ENCODE assay signal across 39 cellular contexts in genomic region chr1:90826834-90827233, GRCh38.
"Had no signal": no experiment of that assay in that cellular context is flagged by ENCODE, and none has a peak within 500 bp of the region (broad histone marks: within the 10 kb centered on the region; RNA-seq: fewer than 3 reads in every experiment).

No MANE protein-coding gene starts in this region.

- H3K4me1 ChIP-seq: adrenal gland, body of pancreas, gastrocnemius medialis, heart left ventricle had no signal

- H3K36me3 ChIP-seq: adrenal gland, gastrocnemius medialis, heart left ventricle had no signal

- H3K27ac Mint-ChIP-seq: activated CD4-positive, alpha-beta memory T cell treated with anti-CD3 and anti-CD28 coated beads for 36 hours; activated CD4-positive, alpha-beta T cell treated with anti-CD3 and anti-CD28 coated beads for 36 hours; activated CD4-positive, alpha-beta T cell treated with anti-CD3 and anti-CD28 coated beads, Interleukin-2, amount 10 ng/mL, durations not matched to agents 24 days and 14 days; activated CD8-positive, alpha-beta memory T cell treated with anti-CD3 and anti-CD28 coated beads, Interleukin-2, amount 10 ng/mL, durations not matched to agents 7 days and 5 days; activated CD8-positive, alpha-beta T cell treated with anti-CD3 and anti-CD28 coated beads, Interleukin-2, amount 10 ng/mL, durations not matched to agents 7 days and 5 days; activated naive CD4-positive, alpha-beta T cell treated with anti-CD3 and anti-CD28 coated beads for 36 hours; activated naive CD4-positive, alpha-beta T cell treated with anti-CD3 and anti-CD28 coated beads, Interleukin-2, amount 50 U/mL, for 24 hours; activated naive CD8-positive, alpha-beta T cell treated with anti-CD3 and anti-CD28 coated beads for 36 hours; activated naive CD8-positive, alpha-beta T cell treated with anti-CD3 and anti-CD28 coated beads, Interleukin-2, amount 50 U/mL, for 24 hours; activated T-helper 1 cell treated with anti-CD3 and anti-CD28 coated beads, Interleukin-12 subunit alpha, Interleukin-12 subunit beta, Interleukin-2, Interleukin-4 antibody, amounts not matched to agents 30 ng/mL and 10 ng/mL and 1 ng/mL, durations not matched to agents 14 hours and 24 hours and 36 hours; activated T-helper 2 cell treated with anti-CD3 and anti-CD28 coated beads, Interferon-gamma antibody, Interleukin-2, Interleukin-4, amounts not matched to agents 10 μg/mL and 5 μg/mL and 100 μg/mL, durations not matched to agents 14 hours and 24 hours and 36 hours; effector memory CD8-positive, alpha-beta T cell; T-helper 17 cell; T-helper 2 cell treated with Interferon-gamma antibody and Interleukin-4, amounts not matched to agents 5 μg/mL and 100 μg/mL, for 36 hours had no signal

- H3K4me3 Mint-ChIP-seq: activated CD4-positive, alpha-beta memory T cell treated with anti-CD3 and anti-CD28 coated beads for 36 hours; activated CD4-positive, alpha-beta T cell treated with anti-CD3 and anti-CD28 coated beads for 36 hours; activated CD4-positive, alpha-beta T cell treated with anti-CD3 and anti-CD28 coated beads, Interleukin-2, amount 10 ng/mL, durations not matched to agents 24 days and 14 days; activated CD8-positive, alpha-beta memory T cell treated with anti-CD3 and anti-CD28 coated beads, Interleukin-2, amount 10 ng/mL, durations not matched to agents 7 days and 5 days; activated CD8-positive, alpha-beta T cell treated with anti-CD3 and anti-CD28 coated beads, Interleukin-2, amount 10 ng/mL, durations not matched to agents 7 days and 5 days; activated naive CD4-positive, alpha-beta T cell treated with anti-CD3 and anti-CD28 coated beads for 36 hours; activated naive CD4-positive, alpha-beta T cell treated with anti-CD3 and anti-CD28 coated beads, Interleukin-2, amount 50 U/mL, for 24 hours; activated naive CD8-positive, alpha-beta T cell treated with anti-CD3 and anti-CD28 coated beads for 36 hours; activated naive CD8-positive, alpha-beta T cell treated with anti-CD3 and anti-CD28 coated beads, Interleukin-2, amount 50 U/mL, for 24 hours; activated T-helper 1 cell treated with anti-CD3 and anti-CD28 coated beads, Interleukin-12 subunit alpha, Interleukin-12 subunit beta, Interleukin-2, Interleukin-4 antibody, amounts not matched to agents 30 ng/mL and 10 ng/mL and 1 ng/mL, durations not matched to agents 14 hours and 24 hours and 36 hours; effector memory CD8-positive, alpha-beta T cell; T-helper 17 cell; T-helper 2 cell treated with Interferon-gamma antibody and Interleukin-4, amounts not matched to agents 5 μg/mL and 100 μg/mL, for 36 hours had no signal

- DNase-seq: activated CD4-positive, alpha-beta memory T cell treated with anti-CD3 and anti-CD28 coated beads for 36 hours; activated CD4-positive, alpha-beta T cell treated with anti-CD3 and anti-CD28 coated beads for 36 hours; activated CD4-positive, alpha-beta T cell treated with anti-CD3 and anti-CD28 coated beads, Interleukin-2, amount 10 ng/mL, durations not matched to agents 24 days and 14 days; activated CD4-positive, CD25-positive, alpha-beta regulatory T cell; activated CD4-positive, CD25-positive, alpha-beta regulatory T cell treated with anti-CD3 and anti-CD28 coated beads, Interleukin-2, amount 50 U/mL, for 72 hours; activated CD8-positive, alpha-beta memory T cell treated with anti-CD3 and anti-CD28 coated beads, Interleukin-2, amount 10 ng/mL, durations not matched to agents 7 days and 5 days; activated CD8-positive, alpha-beta memory T cell treated with anti-CD3 and anti-CD28 coated beads, Interleukin-2, amount 50 U/mL, for 4 hours; activated CD8-positive, alpha-beta T cell treated with anti-CD3 and anti-CD28 coated beads, Interleukin-2, amount 10 ng/mL, durations not matched to agents 7 days and 5 days; activated effector memory CD4-positive, alpha-beta T cell treated with anti-CD3 and anti-CD28 coated beads, Interleukin-2, amount 50 U/mL, for 16 hours; activated naive CD4-positive, alpha-beta T cell treated with anti-CD3 and anti-CD28 coated beads for 36 hours; activated naive CD8-positive, alpha-beta T cell treated with anti-CD3 and anti-CD28 coated beads for 36 hours; activated naive CD8-positive, alpha-beta T cell treated with anti-CD3 and anti-CD28 coated beads, Interleukin-2, amount 50 U/mL, for 24 hours; activated T-cell treated with anti-CD3 and anti-CD28 coated beads, Interleukin-2, amount 50 U/mL, for 1 hour; activated T-cell treated with anti-CD3 and anti-CD28 coated beads, Interleukin-2, amount 50 U/mL, for 48 hours; amygdala; aorta; body of pancreas; caudate nucleus; cortex of kidney; dermis blood vessel endothelial cell; effector CD4-positive, alpha-beta T cell; effector memory CD8-positive, alpha-beta T cell; foreskin fibroblast; gastrocnemius medialis; glutamatergic neuron; heart left ventricle; T-helper 1 cell; T-helper 17 cell; T1000 had no signal

- H3K27ac ChIP-seq: adrenal gland, body of pancreas, epithelial cell of prostate, gastrocnemius medialis, heart left ventricle had no signal

- H3K36me3 Mint-ChIP-seq: activated CD4-positive, alpha-beta memory T cell treated with anti-CD3 and anti-CD28 coated beads for 36 hours; activated CD8-positive, alpha-beta memory T cell treated with anti-CD3 and anti-CD28 coated beads, Interleukin-2, amount 10 ng/mL, durations not matched to agents 7 days and 5 days; activated naive CD4-positive, alpha-beta T cell treated with anti-CD3 and anti-CD28 coated beads, Interleukin-2, amount 50 U/mL, for 24 hours; activated naive CD8-positive, alpha-beta T cell treated with anti-CD3 and anti-CD28 coated beads for 36 hours had no signal

- H3K9me3 ChIP-seq: adrenal gland, body of pancreas, gastrocnemius medialis, heart left ventricle had no signal

- H3K27me3 ChIP-seq: adrenal gland, body of pancreas, gastrocnemius medialis had no signal

- FAIRE-seq: colon, endometrium, endothelial cell of umbilical vein had no signal

- H3K4me3 ChIP-seq: adrenal gland, body of pancreas, gastrocnemius medialis, heart left ventricle had no signal

- H3K4me1 Mint-ChIP-seq: activated CD4-positive, alpha-beta T cell treated with anti-CD3 and anti-CD28 coated beads for 36 hours; activated CD4-positive, alpha-beta T cell treated with anti-CD3 and anti-CD28 coated beads, Interleukin-2, amount 10 ng/mL, durations not matched to agents 24 days and 14 days; activated CD8-positive, alpha-beta memory T cell treated with anti-CD3 and anti-CD28 coated beads, Interleukin-2, amount 10 ng/mL, durations not matched to agents 7 days and 5 days; activated naive CD4-positive, alpha-beta T cell treated with anti-CD3 and anti-CD28 coated beads, Interleukin-2, amount 50 U/mL, for 24 hours; activated naive CD8-positive, alpha-beta T cell treated with anti-CD3 and anti-CD28 coated beads for 36 hours; activated naive CD8-positive, alpha-beta T cell treated with anti-CD3 and anti-CD28 coated beads, Interleukin-2, amount 50 U/mL, for 24 hours; T-helper 17 cell had no signal

- ATAC-seq: activated CD4-positive, alpha-beta T cell treated with anti-CD3 and anti-CD28 coated beads for 36 hours; activated CD8-positive, alpha-beta memory T cell treated with anti-CD3 and anti-CD28 coated beads, Interleukin-2, amount 10 ng/mL, durations not matched to agents 7 days and 5 days; activated CD8-positive, alpha-beta T cell treated with anti-CD3 and anti-CD28 coated beads, Interleukin-2, amount 10 ng/mL, durations not matched to agents 7 days and 5 days; activated naive CD8-positive, alpha-beta T cell treated with anti-CD3 and anti-CD28 coated beads, Interleukin-2, amount 50 U/mL, for 24 hours; body of pancreas; effector memory CD8-positive, alpha-beta T cell; esophagus mucosa; gastrocnemius medialis; heart left ventricle; T-helper 17 cell had no signal

- H3K9me3 Mint-ChIP-seq: activated CD4-positive, alpha-beta memory T cell treated with anti-CD3 and anti-CD28 coated beads for 36 hours; activated CD4-positive, alpha-beta T cell treated with anti-CD3 and anti-CD28 coated beads, Interleukin-2, amount 10 ng/mL, durations not matched to agents 24 days and 14 days; activated naive CD4-positive, alpha-beta T cell treated with anti-CD3 and anti-CD28 coated beads for 36 hours; activated naive CD4-positive, alpha-beta T cell treated with anti-CD3 and anti-CD28 coated beads, Interleukin-2, amount 50 U/mL, for 24 hours; activated naive CD8-positive, alpha-beta T cell treated with anti-CD3 and anti-CD28 coated beads for 36 hours; activated naive CD8-positive, alpha-beta T cell treated with anti-CD3 and anti-CD28 coated beads, Interleukin-2, amount 50 U/mL, for 24 hours; activated T-helper 1 cell treated with anti-CD3 and anti-CD28 coated beads, Interleukin-12 subunit alpha, Interleukin-12 subunit beta, Interleukin-2, Interleukin-4 antibody, amounts not matched to agents 30 ng/mL and 10 ng/mL and 1 ng/mL, durations not matched to agents 14 hours and 24 hours and 36 hours; activated T-helper 2 cell treated with anti-CD3 and anti-CD28 coated beads, Interferon-gamma antibody, Interleukin-2, Interleukin-4, amounts not matched to agents 10 μg/mL and 5 μg/mL and 100 μg/mL, durations not matched to agents 14 hours and 24 hours and 36 hours; effector memory CD8-positive, alpha-beta T cell; T-helper 2 cell treated with Interferon-gamma antibody and Interleukin-4, amounts not matched to agents 5 μg/mL and 100 μg/mL, for 36 hours had no signal
